Comparison of ENCODE assay signal across 8 cellular contexts in genomic region chr19:57747472-57747807, GRCh38. TPM values are rescaled to one million over a fixed set of nuclear protein-coding genes. Genes with fewer than 3 reads are reported as not detected.
DNase-seq lines count a peak whose midpoint lies in the region; ATAC-seq, FAIRE-seq and TF ChIP-seq lines count a peak whose summit lies in the region.

No MANE protein-coding gene starts in this region.

- peak overlapping the region; percentile 98 for H3K4me3 ChIP-seq in PC-9
- peak overlapping the region; percentile 91 for H3K4me3 ChIP-seq in epithelial cell of proximal tubule (ENCODE audit: low read depth, low read length)
- H3K4me3 ChIP-seq in neutrophil (ENCODE audit: low read depth in 1 of 2, low read length in 1 of 2), result peak overlapping the region; percentile 85 to 99

- H3K79me2 ChIP-seq in PC-9 (ENCODE audit: low read depth), result peaks cover 34% of the 10 kb centered on the region

- peak; percentile 10 for DNase-seq in COLO668 (lab: John Stamatoyannopoulos, UW; ENCODE audit: unreplicated experiment)
- no peak for DNase-seq in PC-9
- no peak for DNase-seq in epithelial cell of proximal tubule (ENCODE audit: low read depth)
- DNase-seq in RCC 7860 (ENCODE audit: low spot score), result no peak
- no peak for DNase-seq in nucleus accumbens (lab: John Stamatoyannopoulos, UW)

- no peaks in the 10 kb centered on the region for H3F3A ChIP-seq in PC-9 (ENCODE audit: insufficient read depth, low read depth)

- no peaks in the 10 kb centered on the region for H3K9me2 ChIP-seq in PC-9 (ENCODE audit: insufficient read depth)

- H3K4me1 ChIP-seq in PC-9 (replicated peaks; ENCODE audit: insufficient read depth) (peaks cover 10% of the 10 kb centered on the region; the same call in 1 of the 2 replicates), neutrophil (ENCODE audit: control insufficient read depth in 1 of 2, insufficient read depth in 1 of 2, low read depth in 1 of 2, low read length in 1 of 2) (peaks cover 19 to 25% of the 10 kb centered on the region in 2 experiments)

- H4K20me1 ChIP-seq in PC-9 (ENCODE audit: insufficient read depth), result no peaks in the 10 kb centered on the region

- H3K27me3 ChIP-seq in PC-9 (ENCODE audit: insufficient read depth, low read depth), result no peaks in the 10 kb centered on the region
- H3K27me3 ChIP-seq in neutrophil, result no peaks in the 10 kb centered on the region

- H3K27ac ChIP-seq in PC-9 (no peak overlapping the region), neutrophil (peak overlapping the region; percentile 90)

- H3K9me3 ChIP-seq in PC-9 (ENCODE audit: insufficient read depth, low read depth) (peaks cover 57% of the 10 kb centered on the region), neutrophil (peaks cover 2% of the 10 kb centered on the region)

- H2AFZ ChIP-seq in PC-9, result peak overlapping the region; percentile 98

- POLR2A ChIA-PET in PC-9 (lab: Charles Lee; ENCODE audit: unreplicated experiment), result interaction anchor here (0.6 kb wide), 2 partner anchors 188 to 435 kb away, joined by 3 read pairs; partner anchors contain the start of gene ZNF274

- H3K36me3 ChIP-seq in PC-9 (ENCODE audit: low read depth) (peaks cover 47% of the 10 kb centered on the region), neutrophil (peaks cover 38% of the 10 kb centered on the region)

- intact Hi-C loops in PC-9 (cut with micrococcal nuclease; ENCODE audit: unreplicated experiment), result loop anchor here (2.0 to 10.0 kb wide), 2 partner anchors 67 to 157 kb away; partner anchors contain the start of gene ZNF552

- CTCF ChIA-PET in PC-9 (lab: Charles Lee), result interaction anchor here (0.6 kb wide), 1 partner anchor 662 kb away, joined by 5 read pairs; no protein-coding TSS in a partner anchor

- no peak for FAIRE-seq in RCC 7860 (lab: Jason Lieb, UNC)

- TF ChIP-seq CTCF in PC-9 (conservative IDR thresholded peaks at IDR 0.05) (no peak), epithelial cell of proximal tubule (conservative IDR thresholded peaks at IDR 0.05; ENCODE audit: low read depth, low read length) (no peak), neutrophil (IDR thresholded peaks at IDR 0.05) (no peak)

- no peak for ATAC-seq in GM21723 (IDR thresholded peaks at IDR 0.05; ENCODE audit: unreplicated experiment)
- no peak for ATAC-seq in HG03095 (IDR thresholded peaks at IDR 0.05; ENCODE audit: unreplicated experiment)

- no TSS peak for BruUV-seq in PC-9 (replicated peaks; lab: Mats Ljungman, UMichigan)

- H3K4me2 ChIP-seq in PC-9, result peak overlapping the region; percentile 87

RNA-seq across cellular contexts. Expression of gene ZNF776, which starts 0.8 kb away (rescaled TPM):
- total RNA-seq in PC-9 (2021) (16.9 and 17.8 TPM in 2 replicates), epithelial cell of proximal tubule (8.6 and 9.0 TPM in 2 replicates)

RNA-seq across cellular contexts. Expression of gene ZNF671, which starts 20.0 kb away (rescaled TPM):
- 0.83 and 1.4 TPM in 2 replicates for total RNA-seq in PC-9 (2021)
- total RNA-seq in epithelial cell of proximal tubule, result 1.3 and 3.0 TPM in 2 replicates

RNA-seq across cellular contexts. Expression of gene ZNF586, which starts 22.0 kb away (rescaled TPM):
- total RNA-seq in PC-9 (2021) (19.0 and 21.3 TPM in 2 replicates), epithelial cell of proximal tubule (6.7 and 6.9 TPM in 2 replicates)

RNA-seq across cellular contexts. Expression of gene ZNF154, which starts 38.4 kb away (rescaled TPM):
- total RNA-seq in PC-9 (2021) (0.17 and 0.20 TPM in 2 replicates), epithelial cell of proximal tubule (1.4 and 2.1 TPM in 2 replicates)
